Comparison of ENCODE assay signal across 24 cellular contexts in the genomic region with DNA sequence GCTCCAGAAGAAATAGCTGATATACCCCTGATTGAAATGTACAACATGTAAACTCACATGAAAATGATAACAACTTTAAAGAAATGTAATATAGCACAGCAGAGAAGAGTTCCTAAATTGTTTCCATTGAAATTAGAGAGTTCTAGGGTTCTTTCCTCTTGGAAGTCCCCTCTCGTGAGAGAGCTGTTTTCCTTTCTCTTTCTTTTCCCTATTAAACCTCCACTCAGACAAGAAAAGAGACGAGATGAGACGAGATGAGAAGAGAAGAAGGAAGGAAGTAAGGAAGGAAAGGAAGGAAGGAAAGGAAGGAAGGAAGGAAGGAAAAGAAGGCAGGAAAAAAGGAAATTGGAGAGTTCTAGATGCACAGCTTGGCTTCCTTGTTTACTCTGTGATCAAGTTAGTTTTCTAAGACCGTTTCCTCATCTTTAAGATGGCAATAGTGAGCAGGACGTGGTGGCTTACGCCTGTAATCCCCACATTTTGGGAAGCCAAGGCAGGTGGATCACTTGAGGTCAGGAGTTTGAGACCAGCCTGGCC. TPM values are rescaled to one million over a fixed set of nuclear protein-coding genes. Genes with fewer than 3 reads are reported as not detected.
DNase-seq lines count a peak whose midpoint lies in the region; ATAC-seq and TF ChIP-seq lines count a peak whose summit lies in the region.
"Had no signal": no experiment of that assay in that cellular context is flagged by ENCODE, and none has a peak within 500 bp of the region (broad histone marks: within the 10 kb centered on the region; RNA-seq: fewer than 3 reads in every experiment).

No MANE protein-coding gene starts in this region.

- no peaks in the 10 kb centered on the region for H3K9me3 Mint-ChIP-seq in stimulated activated naive B cell treated with anti-CD40 and anti-IgM and Interleukin-4, amounts not matched to agents 10 μg/mL and 1 μg/mL and 100 μg/mL, for 72 hours
- H3K9me3 Mint-ChIP-seq in activated CD8-positive, alpha-beta T cell treated with anti-CD3 and anti-CD28 coated beads for 36 hours: no peaks in the 10 kb centered on the region
- H3K9me3 Mint-ChIP-seq: naive B cell, T-cell had no signal

- H3K27ac Mint-ChIP-seq in stimulated activated naive B cell treated with anti-CD40 and anti-IgM and Interleukin-4, amounts not matched to agents 10 μg/mL and 1 μg/mL and 100 μg/mL, for 72 hours: peak overlapping the region; percentile 73
- H3K27ac Mint-ChIP-seq in activated CD8-positive, alpha-beta T cell treated with anti-CD3 and anti-CD28 coated beads for 36 hours: no peak overlapping the region
- H3K27ac Mint-ChIP-seq: activated CD4-positive, alpha-beta T cell treated with anti-CD3 and anti-CD28 coated beads for 36 hours; T-cell had no signal

- peaks cover 7 to 13% of the 10 kb centered on the region in 2 donors for H3K4me1 Mint-ChIP-seq in stimulated activated naive B cell treated with anti-CD40 and anti-IgM and Interleukin-4, amounts not matched to agents 10 μg/mL and 1 μg/mL and 100 μg/mL, for 72 hours
- no peaks in the 10 kb centered on the region for H3K4me1 Mint-ChIP-seq in activated CD8-positive, alpha-beta T cell treated with anti-CD3 and anti-CD28 coated beads for 36 hours (ENCODE audit: low read depth)
- H3K4me1 Mint-ChIP-seq: T-cell had no signal

- H3K4me3 Mint-ChIP-seq in stimulated activated naive B cell treated with anti-CD40 and anti-IgM and Interleukin-4, amounts not matched to agents 10 μg/mL and 1 μg/mL and 100 μg/mL, for 72 hours: peak overlapping the region in 1 of 2 donors; percentile 8
- no peak overlapping the region for H3K4me3 Mint-ChIP-seq in activated CD8-positive, alpha-beta T cell treated with anti-CD3 and anti-CD28 coated beads for 36 hours
- H3K4me3 Mint-ChIP-seq: activated CD4-positive, alpha-beta T cell treated with anti-CD3 and anti-CD28 coated beads for 36 hours; T-cell had no signal

- no peaks in the 10 kb centered on the region for H3K27me3 Mint-ChIP-seq in stimulated activated naive B cell treated with anti-CD40 and anti-IgM and Interleukin-4, amounts not matched to agents 10 μg/mL and 1 μg/mL and 100 μg/mL, for 72 hours
- no peaks in the 10 kb centered on the region for H3K27me3 Mint-ChIP-seq in activated CD8-positive, alpha-beta T cell treated with anti-CD3 and anti-CD28 coated beads for 36 hours
- H3K27me3 Mint-ChIP-seq: activated CD4-positive, alpha-beta T cell treated with anti-CD3 and anti-CD28 coated beads for 36 hours; naive B cell; T-cell had no signal

- intact Hi-C loops in left lung (cut with DNase I): no loop called here
- intact Hi-C loops in activated CD8-positive, alpha-beta T cell treated with anti-CD3 and anti-CD28 coated beads for 36 hours (cut with micrococcal nuclease): no loop called here

- H3K9ac ChIP-seq in SK-N-MC (ENCODE audit: insufficient read length): no peak overlapping the region

- ATAC-seq in left lung (no peak), GM18517 (IDR thresholded peaks at IDR 0.05; ENCODE audit: unreplicated experiment) (no peak)
- no peak for ATAC-seq in stimulated activated naive B cell treated with anti-CD40 and anti-IgM and Interleukin-4, amounts not matched to agents 10 μg/mL and 1 μg/mL and 100 μg/mL, for 72 hours (replicated peaks)
- no peak for ATAC-seq in activated CD8-positive, alpha-beta T cell treated with anti-CD3 and anti-CD28 coated beads for 36 hours
- ATAC-seq: activated CD4-positive, alpha-beta T cell treated with anti-CD3 and anti-CD28 coated beads for 36 hours; gastrocnemius medialis; HepG2; sciatic nerve; T-cell had no signal

- no peaks in the 10 kb centered on the region for H3K9me3 ChIP-seq in HEK293 (ENCODE audit: control insufficient read depth, insufficient read depth, low read depth, low read length)
- no peaks in the 10 kb centered on the region for H3K9me3 ChIP-seq in SK-N-MC (ENCODE audit: low read depth, low read length)
- H3K9me3 ChIP-seq in left lung: no peaks in the 10 kb centered on the region
- H3K9me3 ChIP-seq: gastrocnemius medialis, tibial nerve had no signal

- CTCF ChIA-PET in HEK293 (lab: Yijun Ruan, JAX): no interaction called here
- CTCF ChIA-PET in activated CD8-positive, alpha-beta T cell treated with anti-CD3 and anti-CD28 coated beads for 36 hours (lab: Charles Lee): interaction anchor here (1.4 kb wide), 1 partner anchor 47 kb away, joined by 3 read pairs; no protein-coding TSS in a partner anchor

- H3K36me3 Mint-ChIP-seq in stimulated activated naive B cell treated with anti-CD40 and anti-IgM and Interleukin-4, amounts not matched to agents 10 μg/mL and 1 μg/mL and 100 μg/mL, for 72 hours: peaks cover 4 to 5% of the 10 kb centered on the region in 2 donors
- H3K36me3 Mint-ChIP-seq in activated CD8-positive, alpha-beta T cell treated with anti-CD3 and anti-CD28 coated beads for 36 hours (ENCODE audit: low read depth): no peaks in the 10 kb centered on the region
- H3K36me3 Mint-ChIP-seq: naive B cell had no signal

- H3K27ac ChIP-seq in HEK293 (ENCODE audit: extremely low read depth, low read depth, low read length): no peak overlapping the region
- H3K27ac ChIP-seq in SK-N-MC: peak overlapping the region; percentile 89
- peak overlapping the region; percentile 88 to 92 for H3K27ac ChIP-seq in left lung
- H3K27ac ChIP-seq: gastrocnemius medialis, tibial nerve had no signal

- H3K36me3 ChIP-seq in HEK293 (ENCODE audit: control insufficient read depth in 2 of 2, insufficient read depth in 1 of 2, low read length in 2 of 2) (no peaks in the 10 kb centered on the region), SK-N-MC (ENCODE audit: insufficient read depth, low read length) (no peaks in the 10 kb centered on the region), left lung (no peaks in the 10 kb centered on the region)
- H3K36me3 ChIP-seq: gastrocnemius medialis had no signal

- POLR2A ChIA-PET in HEK293 (lab: Yijun Ruan, JAX): no interaction called here
- POLR2A ChIA-PET in activated CD8-positive, alpha-beta T cell treated with anti-CD3 and anti-CD28 coated beads for 36 hours (lab: Charles Lee): no interaction called here

- no peak for TF ChIP-seq CTCF in HEK293 (tag by site-specific recombination; IDR thresholded peaks at IDR 0.05)
- no peak for TF ChIP-seq CTCF in left lung (IDR thresholded peaks at IDR 0.05)
- no peak for TF ChIP-seq CTCF in activated CD8-positive, alpha-beta T cell treated with anti-CD3 and anti-CD28 coated beads for 36 hours (IDR thresholded peaks at IDR 0.05)

- no peak for DNase-seq in SK-N-MC (ENCODE audit: low read depth, low spot score)
- DNase-seq in left lung: no peak
- no peak for DNase-seq in stimulated activated naive B cell treated with anti-CD40 and anti-IgM and Interleukin-4, amounts not matched to agents 10 μg/mL and 1 μg/mL and 100 μg/mL, for 72 hours
- no peak for DNase-seq in NCI-H510A treated with DMSO at 0.1 percent for 48 hours (lab: John Stamatoyannopoulos, UW)
- no peak for DNase-seq in activated CD8-positive, alpha-beta T cell treated with anti-CD3 and anti-CD28 coated beads for 36 hours
- DNase-seq: activated CD4-positive, alpha-beta T cell treated with anti-CD3 and anti-CD28 coated beads for 36 hours; activated CD8-positive, alpha-beta memory T cell treated with anti-CD3 and anti-CD28 coated beads, Interleukin-2, amount 50 U/mL, for 4 hours; central memory CD4-positive, alpha-beta T cell; COR-L47; DMS79 treated with DMSO at 0.1 percent for 48 hours; gastrocnemius medialis; hypothalamus; naive B cell; NCI-H1417; NCI-H2107; NCI-H524; posterior cingulate gyrus; SHP77; T-cell had no signal

- H3K4me3 ChIP-seq in HEK293 (ENCODE audit: low read depth, low read length): no peak overlapping the region
- H3K4me3 ChIP-seq in SK-N-MC: peak overlapping the region; percentile 40; the same call in 1 of the 2 replicates
- H3K4me3 ChIP-seq in left lung: no peak overlapping the region
- H3K4me3 ChIP-seq: gastrocnemius medialis, tibial nerve had no signal

- no peaks in the 10 kb centered on the region for H3K27me3 ChIP-seq in left lung
- H3K27me3 ChIP-seq: gastrocnemius medialis, tibial nerve had no signal

- H3K4me1 ChIP-seq in HEK293 (ENCODE audit: control insufficient read depth, insufficient read depth, low read length): peaks cover 10% of the 10 kb centered on the region
- peaks cover 24 to 99% of the 10 kb centered on the region in 2 donors for H3K4me1 ChIP-seq in left lung
- H3K4me1 ChIP-seq: gastrocnemius medialis had no signal

TF ChIP-seq in HEK293, 187 proteins besides CTCF, POLR2A, EP300 and RAD21 (continues in another document):
- TF ChIP-seq, protein P1, sequence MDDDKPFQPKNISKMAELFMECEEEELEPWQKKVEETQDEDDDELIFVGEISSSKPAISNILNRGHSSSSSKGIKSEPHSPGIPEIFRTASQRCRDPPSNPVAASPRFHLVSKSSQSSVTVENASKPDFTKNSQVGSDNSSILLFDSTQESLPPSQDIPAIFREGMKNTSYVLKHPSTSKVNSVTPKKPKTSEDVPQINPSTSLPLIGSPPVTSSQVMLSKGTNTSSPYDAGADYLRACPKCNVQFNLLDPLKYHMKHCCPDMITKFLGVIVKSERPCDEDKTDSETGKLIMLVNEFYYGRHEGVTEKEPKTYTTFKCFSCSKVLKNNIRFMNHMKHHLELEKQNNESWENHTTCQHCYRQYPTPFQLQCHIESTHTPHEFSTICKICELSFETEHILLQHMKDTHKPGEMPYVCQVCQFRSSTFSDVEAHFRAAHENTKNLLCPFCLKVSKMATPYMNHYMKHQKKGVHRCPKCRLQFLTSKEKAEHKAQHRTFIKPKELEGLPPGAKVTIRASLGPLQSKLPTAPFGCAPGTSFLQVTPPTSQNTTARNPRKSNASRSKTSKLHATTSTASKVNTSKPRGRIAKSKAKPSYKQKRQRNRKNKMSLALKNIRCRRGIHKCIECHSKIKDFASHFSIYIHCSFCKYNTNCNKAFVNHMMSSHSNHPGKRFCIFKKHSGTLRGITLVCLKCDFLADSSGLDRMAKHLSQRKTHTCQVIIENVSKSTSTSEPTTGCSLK (tag by site-specific recombination; IDR thresholded peaks at IDR 0.05): no peak
- TF ChIP-seq ZNF366 (tag by site-specific recombination; conservative IDR thresholded peaks at IDR 0.05) (peak; percentile 78), ZNF16 (tag by site-specific recombination; IDR thresholded peaks at IDR 0.05; ENCODE audit: low read depth) (no peak), ZNF19 (tag by site-specific recombination; IDR thresholded peaks at IDR 0.05; ENCODE audit: low read depth) (no peak)

RNA-seq across cellular contexts. Expression of a gene that starts 11.9 kb away (rescaled TPM):
- 100 to 1,000 TPM; 115 to 167 TPM for total RNA-seq in left lung
- 1 to 10 TPM; 3.8 to 4.3 TPM for total RNA-seq in activated CD8-positive, alpha-beta T cell treated with anti-CD3 and anti-CD28 coated beads for 36 hours

RNA-seq across cellular contexts. Expression of a gene that starts 58.5 kb away (rescaled TPM):
- total RNA-seq in left lung: 10 to 100 TPM; 64.8 to 68.9 TPM
- 10 to 100 TPM; 52.4 to 56.9 TPM for total RNA-seq in activated CD8-positive, alpha-beta T cell treated with anti-CD3 and anti-CD28 coated beads for 36 hours

Comparison
In these comparisons a context has a peak if more than half of its experiments do, and no peak if none do; other contexts are left out.
1. RNA of a gene that starts 11.9 kb away (total RNA-seq): 115 to 167 TPM in left lung; 3.8 to 4.3 TPM in activated CD8-positive, alpha-beta T cell treated with anti-CD3 and anti-CD28 coated beads for 36 hours; every median in the first group is over 10 times any median in the second.